1 cellular context compared by ENCODE assay signal in the genomic region with DNA sequence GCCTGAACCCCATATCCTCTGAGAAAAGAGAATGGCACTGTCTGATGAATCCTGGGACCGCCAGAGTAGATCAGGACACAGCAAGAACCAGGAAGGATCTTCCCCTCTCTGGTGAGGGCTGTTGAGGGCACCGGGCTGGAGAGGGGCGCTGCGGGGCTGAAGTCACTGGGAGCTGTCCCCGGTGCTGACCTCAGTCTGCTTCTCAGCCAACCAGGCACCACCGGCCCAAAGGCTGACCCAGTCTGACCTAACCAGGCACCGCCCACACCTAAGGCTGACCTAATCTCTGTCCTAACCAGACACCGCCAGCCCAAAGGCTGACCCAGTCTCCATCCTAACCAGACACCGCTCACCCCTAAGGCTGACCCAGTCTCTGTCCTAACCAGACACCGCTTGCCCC.
TF ChIP-seq lines count a peak whose summit lies in the region.

No MANE protein-coding gene starts in this region.

TF ChIP-seq in WTC11, 78 proteins besides CTCF, POLR2A, EP300 and RAD21 (continued from another document):
- TF ChIP-seq ZBTB43 (CRISPR knock-in tag; IDR thresholded peaks at IDR 0.05) (peak; percentile 54; the same call in 1 of the 2 replicates), ZNF219 (CRISPR knock-in tag; IDR thresholded peaks at IDR 0.05; ENCODE audit: borderline replicate concordance) (peak; percentile 71; the same call in 1 of the 2 replicates), NFATC4 (CRISPR knock-in tag; IDR thresholded peaks at IDR 0.05) (no peak), SMAD3 (CRISPR knock-in tag; IDR thresholded peaks at IDR 0.05; ENCODE audit: borderline replicate concordance) (peak; percentile 78; the same call in 1 of the 2 replicates)
TF ChIP-seq in WTC11: peak in this region for 31.
